Comparison of ENCODE assay signal across 19 cellular contexts in genomic region chrX:65745427-65745826, GRCh38.
DNase-seq lines count a peak whose midpoint lies in the region; ATAC-seq, FAIRE-seq and TF ChIP-seq lines count a peak whose summit lies in the region.
"Had no signal": no experiment of that assay in that cellular context is flagged by ENCODE, and none has a peak within 500 bp of the region (broad histone marks: within the 10 kb centered on the region; RNA-seq: fewer than 3 reads in every experiment).

No MANE protein-coding gene starts in this region.

- peaks cover 0 to 3% of the 10 kb centered on the region in 2 donors for H3K27me3 ChIP-seq in left lung
- H3K27me3 ChIP-seq in foreskin keratinocyte, result no peaks in the 10 kb centered on the region

- H3K4me3 Mint-ChIP-seq in HFFc6, result peak overlapping the region; percentile 22; the same call in 1 of the 2 replicates
- H3K4me3 Mint-ChIP-seq in activated B cell treated with CpG ODN at 0.5 μM for 24 hours, result no peak overlapping the region

- H3K4me1 Mint-ChIP-seq in HFFc6 (ENCODE audit: low read depth), result peaks cover 33% of the 10 kb centered on the region
- peaks cover 34% of the 10 kb centered on the region for H3K4me1 Mint-ChIP-seq in activated B cell treated with CpG ODN at 0.5 μM for 24 hours

- intact Hi-C loops in activated B cell treated with CpG ODN at 0.5 μM for 24 hours (cut with micrococcal nuclease), result loop anchor here (2.0 to 10.0 kb wide), 3 partner anchors 151 to 367 kb away; no protein-coding TSS in a partner anchor
- intact Hi-C loops in left lung (cut with DNase I), result no loop called here
- intact Hi-C loops in Right ventricle myocardium inferior (cut with DNase I), result loop anchor here (10.0 kb wide), 1 partner anchor 239 kb away; no protein-coding TSS in a partner anchor

- no peak overlapping the region for H3K27ac ChIP-seq in left lung
- no peak overlapping the region for H3K27ac ChIP-seq in foreskin keratinocyte
- H3K27ac ChIP-seq: PC-9, thoracic aorta had no signal

- TF ChIP-seq CTCF in HFFc6 (IDR thresholded peaks at IDR 0.05) (no peak), activated B cell treated with CpG ODN at 0.5 μM for 24 hours (IDR thresholded peaks at IDR 0.05) (no peak), left lung (IDR thresholded peaks at IDR 0.05) (no peak), foreskin keratinocyte (conservative IDR thresholded peaks at IDR 0.05) (no peak)

- H3K4me1 ChIP-seq in left lung (no peaks in the 10 kb centered on the region), foreskin keratinocyte (peaks cover 8% of the 10 kb centered on the region)

- H3K36me3 ChIP-seq in left lung, result peaks cover 0 to 20% of the 10 kb centered on the region in 2 donors

- H3K27me3 Mint-ChIP-seq in HFFc6 (ENCODE audit: insufficient read depth), result peaks cover 1% of the 10 kb centered on the region
- H3K27me3 Mint-ChIP-seq in activated B cell treated with CpG ODN at 0.5 μM for 24 hours, result no peaks in the 10 kb centered on the region

- CTCF ChIA-PET in activated B cell treated with CpG ODN at 0.5 μM for 24 hours (lab: Charles Lee), result no interaction called here

- no peak for TF ChIP-seq POLR2A in GM12891 (IDR thresholded peaks at IDR 0.05; ENCODE audit: low read depth, low read length)

- H3K27ac Mint-ChIP-seq in HFFc6 (no peak overlapping the region; the same call in 1 of the 2 replicates), activated B cell treated with CpG ODN at 0.5 μM for 24 hours (peak overlapping the region; percentile 0)

- H3K9me3 Mint-ChIP-seq in HFFc6 (no peaks in the 10 kb centered on the region), activated B cell treated with CpG ODN at 0.5 μM for 24 hours (no peaks in the 10 kb centered on the region)

- DNase-seq in GM12891 (ENCODE audit: insufficient read length, low spot score), result no peak
- no peak for DNase-seq in HFFc6
- no peak for DNase-seq in activated B cell treated with CpG ODN at 0.5 μM for 24 hours
- no peak for DNase-seq in left lung
- no peak for DNase-seq in SIG-M5 (lab: John Stamatoyannopoulos, UW)
- DNase-seq in Right ventricle myocardium inferior (ENCODE audit: missing footprints), result no peak
- no peak for DNase-seq in foreskin keratinocyte
- DNase-seq: central memory CD4-positive, alpha-beta T cell; DMS153; effector memory CD4-positive, alpha-beta T cell; hypothalamus; kidney glomerular epithelial cell; NCI-H1092 treated with DMSO at 0.1 percent for 48 hours; NCI-H526 treated with DMSO at 0.1 percent for 48 hours; nucleus accumbens; PC-9; stimulated activated CD4-positive, alpha-beta T cell treated with anti-CD3 and anti-CD28 coated beads, Interleukin-4, amount 100 ng/mL, for 24 hours; stimulated activated CD8-positive, alpha-beta memory T cell treated with anti-CD3 and anti-CD28 coated beads, Interleukin-4, amount 100 ng/mL, for 48 hours had no signal

- H3K4me3 ChIP-seq in left lung, result no peak overlapping the region
- H3K4me3 ChIP-seq: PC-9, thoracic aorta had no signal

- H3K36me3 Mint-ChIP-seq in HFFc6 (ENCODE audit: low read depth) (peaks cover 5% of the 10 kb centered on the region), activated B cell treated with CpG ODN at 0.5 μM for 24 hours (ENCODE audit: low read depth) (peaks cover 22% of the 10 kb centered on the region)

- ATAC-seq in activated B cell treated with CpG ODN at 0.5 μM for 24 hours (ENCODE audit: low read depth) (no peak), left lung (peak; percentile 30), Right ventricle myocardium inferior (no peak), foreskin keratinocyte (no peak)

- POLR2A ChIA-PET in activated B cell treated with CpG ODN at 0.5 μM for 24 hours (lab: Charles Lee), result no interaction called here

- peak; percentile 95 for FAIRE-seq in GM12891 (lab: Jason Lieb, UNC)

- H3K9me3 ChIP-seq in left lung, result no peaks in the 10 kb centered on the region
- H3K9me3 ChIP-seq: thoracic aorta had no signal

TF ChIP-seq in GM12891, 5 proteins besides CTCF, POLR2A, EP300 and RAD21:
- TF ChIP-seq POLR2AphosphoS5 (IDR thresholded peaks at IDR 0.05; ENCODE audit: low read depth, low read length), result no peak
- no peak for TF ChIP-seq SPI1 (IDR thresholded peaks at IDR 0.05; ENCODE audit: low read depth, low read length)
- no peak for TF ChIP-seq TAF1 (IDR thresholded peaks at IDR 0.05; ENCODE audit: low read depth, low read length)
- TF ChIP-seq POU2F2 (IDR thresholded peaks at IDR 0.05; ENCODE audit: low read depth, low read length), result no peak
- TF ChIP-seq PAX5 (IDR thresholded peaks at IDR 0.05; ENCODE audit: insufficient read depth, low read length, severe bottlenecking), result no peak

Comparison
In these comparisons a context has a peak if more than half of its experiments do, and no peak if none do; other contexts are left out.
1. intact Hi-C loops: an anchor here in activated B cell treated with CpG ODN at 0.5 μM for 24 hours (2.0 to 10.0 kb wide) and Right ventricle myocardium inferior (10.0 kb wide); none called in left lung.